ENCODE assay signal across 7 cellular contexts in the genomic region with DNA sequence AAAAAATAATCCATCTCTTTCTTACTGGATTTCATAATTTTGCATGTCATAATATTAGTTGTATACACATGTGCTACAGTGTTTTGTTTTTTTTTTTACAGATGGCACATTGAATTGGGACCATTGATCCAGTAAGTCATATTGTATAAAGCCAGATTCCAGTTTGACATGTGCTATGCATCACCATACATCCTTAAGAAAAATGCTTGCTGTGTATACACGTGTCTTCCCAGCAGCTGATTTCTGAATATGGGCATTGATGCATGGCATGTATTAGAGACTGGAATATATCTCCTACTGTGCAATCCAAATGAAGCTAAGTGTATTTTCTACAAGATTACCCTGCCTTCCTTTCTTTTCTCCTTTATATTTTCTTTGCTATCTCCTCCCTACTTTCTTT.
"Had no signal": no experiment of that assay in that cellular context is flagged by ENCODE, and none has a peak within 500 bp of the region (broad histone marks: within the 10 kb centered on the region; RNA-seq: fewer than 3 reads in every experiment).

No MANE protein-coding gene starts in this region.

- H3K4me3 ChIP-seq: GM23248, HAP-1 had no signal

- H3K27ac ChIP-seq: GM23248, HL-60 had no signal

- H3K9me3 Mint-ChIP-seq: HFFc6 had no signal

- ATAC-seq: HCT116 had no signal

- H3K4me3 Mint-ChIP-seq: HFFc6 had no signal

- H2AFZ ChIP-seq: GM23248 had no signal

- H3K9me3 ChIP-seq: HAP-1 had no signal

- H3K36me3 ChIP-seq: HAP-1 had no signal

- H3K9ac ChIP-seq: GM23248 had no signal

- H3K27ac Mint-ChIP-seq: HFFc6 had no signal

- DNase-seq: GM23248, GOT3, HFFc6, IMR-90 had no signal
